13 cellular contexts compared by ENCODE assay signal in genomic region chr11:78688460-78688859, GRCh38.
DNase-seq lines count a peak whose midpoint lies in the region; ATAC-seq and TF ChIP-seq lines count a peak whose summit lies in the region.
"Had no signal": no experiment of that assay in that cellular context is flagged by ENCODE, and none has a peak within 500 bp of the region (broad histone marks: within the 10 kb centered on the region; RNA-seq: fewer than 3 reads in every experiment).

No MANE protein-coding gene starts in this region.

- BruUV-seq in Calu3 (replicated peaks; lab: Mats Ljungman, UMichigan): no TSS peak

- 83 to 95% (median 91%) methylated on average over 1 of the region's 1 CpG for WGBS in psoas muscle, 3 donors

- no peaks in the 10 kb centered on the region for H3K79me2 ChIP-seq in GM23338 (replicated peaks; ENCODE audit: insufficient read depth)

- peaks cover 6% of the 10 kb centered on the region; the same call in 1 of the 2 replicates for H3K9me2 ChIP-seq in GM23338 (ENCODE audit: insufficient read depth)

- peak; percentile 33; the same call in 2 of the 3 replicates for ATAC-seq in GM23338
- ATAC-seq in foreskin keratinocyte: peak; percentile 72
- no peak for ATAC-seq in naive thymus-derived CD8-positive, alpha-beta T cell
- no peak for ATAC-seq in psoas muscle
- ATAC-seq: K562 had no signal

- H3K36me3 Mint-ChIP-seq in Calu3 (ENCODE audit: insufficient read depth, unreplicated experiment) (no peaks in the 10 kb centered on the region), GM23338 (ENCODE audit: low read depth) (peaks cover 6% of the 10 kb centered on the region; the same call in 2 of the 3 replicates)
- H3K36me3 Mint-ChIP-seq in naive thymus-derived CD8-positive, alpha-beta T cell: peaks cover 0 to 6% (median 0%) of the 10 kb centered on the region in 3 donors
- H3K36me3 Mint-ChIP-seq: CD4-positive, CD25-positive, alpha-beta regulatory T cell had no signal

- no peaks in the 10 kb centered on the region for H3F3A ChIP-seq in GM23338 (replicated peaks; ENCODE audit: low read depth)

- H3K4me3 ChIP-seq in GM23338 (0 out of 2 replicates have a peak overlapping the region, but pooled peaks have one; percentile 24), psoas muscle (no peak overlapping the region)
- H3K4me3 ChIP-seq: K562, SJCRH30 had no signal

- H3K27ac Mint-ChIP-seq in Calu3 (ENCODE audit: unreplicated experiment): no peak overlapping the region
- no peak overlapping the region for H3K27ac Mint-ChIP-seq in GM23338
- H3K27ac Mint-ChIP-seq in naive thymus-derived CD8-positive, alpha-beta T cell: no peak overlapping the region
- H3K27ac Mint-ChIP-seq: CD4-positive, CD25-positive, alpha-beta regulatory T cell had no signal

- DNase-seq in Calu3: peak; percentile 7
- peak; percentile 75 for DNase-seq in GM23338 (ENCODE audit: low spot score)
- peak; percentile 36 for DNase-seq in NCI-H748 treated with DMSO at 0.1 percent for 48 hours (lab: John Stamatoyannopoulos, UW)
- DNase-seq in foreskin keratinocyte: peak; percentile 37 to 67
- DNase-seq in naive thymus-derived CD8-positive, alpha-beta T cell: no peak
- DNase-seq in NCI-H446 treated with DMSO at 0.1 percent for 48 hours (lab: John Stamatoyannopoulos, UW): no peak
- DNase-seq in activated gamma-delta T cell treated with Interleukin-2 at 50 U/mL for 16 hours: no peak
- no peak for DNase-seq in psoas muscle
- DNase-seq: CD4-positive, CD25-positive, alpha-beta regulatory T cell; NCI-H2029 treated with DMSO at 0.1 percent for 48 hours; NCI-H2227 treated with DMSO at 0.1 percent for 48 hours; SJCRH30 had no signal

- POLR2A ChIA-PET in naive thymus-derived CD8-positive, alpha-beta T cell (lab: Charles Lee): no interaction called here

- H3K9me3 Mint-ChIP-seq in Calu3 (ENCODE audit: low read depth, unreplicated experiment): no peaks in the 10 kb centered on the region
- 0 out of 3 replicates have a peak, but pooled peaks cover 2% of the 10 kb centered on the region for H3K9me3 Mint-ChIP-seq in GM23338
- H3K9me3 Mint-ChIP-seq in naive thymus-derived CD8-positive, alpha-beta T cell: peaks cover 0 to 15% (median 5%) of the 10 kb centered on the region in 9 donors

- peaks cover 27% of the 10 kb centered on the region for H3K4me1 ChIP-seq in GM23338 (ENCODE audit: insufficient read depth)
- H3K4me1 ChIP-seq in foreskin keratinocyte: no peaks in the 10 kb centered on the region
- no peaks in the 10 kb centered on the region for H3K4me1 ChIP-seq in psoas muscle
- H3K4me1 ChIP-seq: SJCRH30 had no signal

- CTCF ChIA-PET in Calu3 (lab: Charles Lee): no interaction called here

- H3K27ac ChIP-seq in GM23338 (ENCODE audit: low read depth) (no peak overlapping the region), foreskin keratinocyte (no peak overlapping the region), psoas muscle (no peak overlapping the region)
- H3K27ac ChIP-seq: SJCRH30 had no signal

- TF ChIP-seq CTCF in Calu3 (IDR thresholded peaks at IDR 0.05; ENCODE audit: unreplicated experiment): no peak
- TF ChIP-seq CTCF in GM23338 (conservative IDR thresholded peaks at IDR 0.05; ENCODE audit: low read depth in 2 of 2): no peak
- no peak for TF ChIP-seq CTCF in foreskin keratinocyte (conservative IDR thresholded peaks at IDR 0.05)
- TF ChIP-seq CTCF in psoas muscle (IDR thresholded peaks at IDR 0.05): no peak

- H3K4me3 Mint-ChIP-seq in Calu3 (ENCODE audit: low read depth, unreplicated experiment) (no peak overlapping the region), GM23338 (0 out of 3 replicates have a peak overlapping the region, but pooled peaks have one; percentile 3)
- no peak overlapping the region for H3K4me3 Mint-ChIP-seq in naive thymus-derived CD8-positive, alpha-beta T cell
- H3K4me3 Mint-ChIP-seq: CD4-positive, CD25-positive, alpha-beta regulatory T cell had no signal

- no peaks in the 10 kb centered on the region for H3K36me3 ChIP-seq in GM23338 (ENCODE audit: insufficient read depth)
- H3K36me3 ChIP-seq in psoas muscle (ENCODE audit: insufficient read depth in 1 of 2, low read depth in 1 of 2): no peaks in the 10 kb centered on the region
- H3K36me3 ChIP-seq: SJCRH30 had no signal

- H3K9me3 ChIP-seq in psoas muscle: no peaks in the 10 kb centered on the region
- H3K9me3 ChIP-seq: SJCRH30 had no signal

- H3K4me2 ChIP-seq in GM23338: peak overlapping the region; percentile 30

- H2AFZ ChIP-seq in GM23338: no peak overlapping the region

- H3K4me1 Mint-ChIP-seq in Calu3 (ENCODE audit: low read depth, unreplicated experiment) (no peaks in the 10 kb centered on the region), GM23338 (peaks cover 36% of the 10 kb centered on the region)
- H3K4me1 Mint-ChIP-seq in naive thymus-derived CD8-positive, alpha-beta T cell: peaks cover 0 to 6% (median 1%) of the 10 kb centered on the region in 4 donors
- H3K4me1 Mint-ChIP-seq: CD4-positive, CD25-positive, alpha-beta regulatory T cell had no signal

- peaks cover 73% of the 10 kb centered on the region for H3K27me3 Mint-ChIP-seq in Calu3 (ENCODE audit: unreplicated experiment)
- H3K27me3 Mint-ChIP-seq in GM23338 (ENCODE audit: insufficient read depth, low read depth, poor library complexity): peaks cover 11% of the 10 kb centered on the region
- peaks cover 16 to 55% (median 27%) of the 10 kb centered on the region in 5 donors for H3K27me3 Mint-ChIP-seq in naive thymus-derived CD8-positive, alpha-beta T cell

- H4K20me1 ChIP-seq in GM23338 (replicated peaks; ENCODE audit: insufficient read depth): no peaks in the 10 kb centered on the region

- intact Hi-C loops in Calu3 (cut with micrococcal nuclease; ENCODE audit: unreplicated experiment): no loop called here
- intact Hi-C loops in psoas muscle (cut with DNase I): no loop called here

- H3K27me3 ChIP-seq in GM23338 (ENCODE audit: insufficient read depth): no peaks in the 10 kb centered on the region
- no peaks in the 10 kb centered on the region for H3K27me3 ChIP-seq in foreskin keratinocyte
- no peaks in the 10 kb centered on the region for H3K27me3 ChIP-seq in psoas muscle (ENCODE audit: insufficient read depth in 3 of 3, low read length in 2 of 3)
- H3K27me3 ChIP-seq: SJCRH30 had no signal

TF ChIP-seq in GM23338, 12 proteins besides CTCF, POLR2A, EP300 and RAD21 (continues in another document):
- TF ChIP-seq ZNF462 (CRISPR knock-in tag; IDR thresholded peaks at IDR 0.05): no peak

Comparison
In these comparisons a context has a peak if more than half of its experiments do, and no peak if none do; other contexts are left out.
1. DNase-seq: peak in Calu3 (single experiment), GM23338 (single experiment), NCI-H748 treated with DMSO at 0.1 percent for 48 hours (single experiment) and foreskin keratinocyte (2 of 2); none in naive thymus-derived CD8-positive, alpha-beta T cell (0 of 10), NCI-H446 treated with DMSO at 0.1 percent for 48 hours (single experiment), activated gamma-delta T cell treated with Interleukin-2 at 50 U/mL for 16 hours (single experiment) and psoas muscle (0 of 2).
2. ATAC-seq: peak in GM23338 (single experiment) and foreskin keratinocyte (single experiment); none in naive thymus-derived CD8-positive, alpha-beta T cell (0 of 2) and psoas muscle (0 of 4).